8 cellular contexts compared by ENCODE assay signal in the genomic region with DNA sequence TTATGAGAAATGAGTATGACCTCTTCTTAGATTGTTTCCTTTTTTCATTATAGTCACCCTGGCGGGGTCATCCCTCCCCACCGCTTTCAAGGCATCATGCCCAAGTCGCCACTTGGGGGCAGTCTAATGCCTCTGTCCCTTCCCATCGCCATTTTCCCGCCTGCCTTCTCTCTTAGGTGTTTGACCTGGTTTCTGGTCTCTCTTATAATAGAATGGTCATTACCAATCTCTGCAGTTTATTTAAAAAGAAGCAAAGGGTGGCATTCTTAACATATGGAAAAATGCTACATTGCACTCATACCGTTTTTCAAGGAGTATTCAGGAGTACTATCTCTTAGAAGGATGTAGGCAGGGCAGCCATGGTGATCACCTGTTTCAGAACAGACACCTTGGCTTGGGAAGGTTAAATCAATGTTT.
A peak's percentile ranks its signal among the peaks of the same experiment; 100 is the strongest.
DNase-seq lines count a peak whose midpoint lies in the region; ATAC-seq and TF ChIP-seq lines count a peak whose summit lies in the region.

No MANE protein-coding gene starts in this region.

- ATAC-seq in HG03432 (IDR thresholded peaks at IDR 0.05; ENCODE audit: unreplicated experiment): peak; percentile 73
- ATAC-seq in HG02642 (IDR thresholded peaks at IDR 0.05; ENCODE audit: poor library complexity, unreplicated experiment): no peak

- peak; percentile 87 for TF ChIP-seq CTCF in GM12864 (IDR thresholded peaks at IDR 0.05; ENCODE audit: low read depth, low read length, missing control alignments)

- DNase-seq in GM12864 (ENCODE audit: low read depth) (peak; percentile 24), NCI-H748 (lab: John Stamatoyannopoulos, UW; ENCODE audit: unreplicated experiment) (peak; percentile 69), ecto neural progenitor cell (ENCODE audit: low spot score) (peak; percentile 73), medulla oblongata (ENCODE audit: extremely low spot score) (peak; percentile 90)
- peak; percentile 55 for DNase-seq in activated CD4-positive, alpha-beta T cell treated with anti-CD3 and anti-CD28 coated beads, Interleukin-2, amount 50 U/mL, for 1 hour
- peak; percentile 23 to 33 for DNase-seq in stimulated activated CD8-positive, alpha-beta memory T cell treated with anti-CD3 and anti-CD28 coated beads, Interleukin-4, amount 100 ng/mL, for 1 hour (ENCODE audit: low read depth in 2 of 2, low spot score in 1 of 2)

- H3K4me3 ChIP-seq in GM12864 (ENCODE audit: low read depth, low read length): no peak overlapping the region

Comparison
In these comparisons a context has a peak if more than half of its experiments do, and no peak if none do; other contexts are left out.
1. DNase-seq: peak in every context shown above with its lines; median percentile 90 in medulla oblongata; 73 in ecto neural progenitor cell; 69 in NCI-H748; 55 in activated CD4-positive, alpha-beta T cell treated with anti-CD3 and anti-CD28 coated beads, Interleukin-2, amount 50 U/mL, for 1 hour; 28 in stimulated activated CD8-positive, alpha-beta memory T cell treated with anti-CD3 and anti-CD28 coated beads, Interleukin-4, amount 100 ng/mL, for 1 hour; 24 in GM12864.